18 cellular contexts compared by ENCODE assay signal in genomic region chr21:28342229-28342810, GRCh38.
DNase-seq lines count a peak whose midpoint lies in the region; TF ChIP-seq lines count a peak whose summit lies in the region.
"Had no signal": no experiment of that assay in that cellular context is flagged by ENCODE, and none has a peak within 500 bp of the region (broad histone marks: within the 10 kb centered on the region; RNA-seq: fewer than 3 reads in every experiment).

No MANE protein-coding gene starts in this region.

- H3K9me2 ChIP-seq in neural cell (ENCODE audit: insufficient read depth, low read length): no peaks in the 10 kb centered on the region

- no peak overlapping the region for H3K27ac Mint-ChIP-seq in immature natural killer cell

- no peaks in the 10 kb centered on the region for H3K27me3 Mint-ChIP-seq in immature natural killer cell (ENCODE audit: low read depth in 3 of 3)

- H2AFZ ChIP-seq in neural cell (ENCODE audit: low read depth, low read length): no peak overlapping the region

- no peaks in the 10 kb centered on the region for H3K36me3 ChIP-seq in neural cell (ENCODE audit: insufficient read depth, low read length)
- H3K36me3 ChIP-seq: HAP-1 had no signal

- no peaks in the 10 kb centered on the region for H3K27me3 ChIP-seq in neural cell (ENCODE audit: insufficient read depth, low read depth, low read length)

- TF ChIP-seq CTCF in AG10803 (conservative IDR thresholded peaks at IDR 0.05; ENCODE audit: low read length) (no peak), neural cell (IDR thresholded peaks at IDR 0.05; ENCODE audit: poor library complexity, severe bottlenecking) (no peak)

- H3K4me3 Mint-ChIP-seq in immature natural killer cell: no peak overlapping the region

- H3K9me3 ChIP-seq in neural cell (ENCODE audit: low read length): no peaks in the 10 kb centered on the region
- H3K9me3 ChIP-seq: HAP-1 had no signal

- H3K9ac ChIP-seq in neural cell (ENCODE audit: low read length): no peak overlapping the region

- H3K79me2 ChIP-seq in neural cell (replicated peaks; ENCODE audit: insufficient read depth, low read length): no peaks in the 10 kb centered on the region

- peaks cover 0 to 5% (median 0%) of the 10 kb centered on the region in 3 donors for H3K36me3 Mint-ChIP-seq in immature natural killer cell

- H4K20me1 ChIP-seq in neural cell (ENCODE audit: insufficient read depth): no peaks in the 10 kb centered on the region

- TF ChIP-seq RAD21 in neural cell (conservative IDR thresholded peaks at IDR 0.05): no peak

- peak; percentile 67 for TF ChIP-seq EP300 in neural cell (conservative IDR thresholded peaks at IDR 0.05; ENCODE audit: poor library complexity, severe bottlenecking)

- peaks cover 0 to 6% (median 0%) of the 10 kb centered on the region in 6 donors for H3K9me3 Mint-ChIP-seq in immature natural killer cell

- H3K27ac ChIP-seq in neural cell (ENCODE audit: low read length): no peak overlapping the region
- H3K27ac ChIP-seq: C4-2B had no signal

- H3K4me1 Mint-ChIP-seq in immature natural killer cell: no peaks in the 10 kb centered on the region

- H3K4me2 ChIP-seq in neural cell (ENCODE audit: low read length): no peak overlapping the region

- no peak overlapping the region for H3K4me3 ChIP-seq in AG10803 (ENCODE audit: low read length)
- no peak overlapping the region for H3K4me3 ChIP-seq in neural cell (ENCODE audit: low read length)
- H3K4me3 ChIP-seq: HAP-1 had no signal

- DNase-seq in AG10803 (ENCODE audit: low read depth) (peak; percentile 69), OCI-M1 (lab: John Stamatoyannopoulos, UW) (peak; percentile 14), fibroblast of peridontal ligament (ENCODE audit: extremely low read depth) (peak; percentile 25), immature natural killer cell (no peak), NCI-H1048 (lab: John Stamatoyannopoulos, UW) (no peak), NOMO-1 (lab: John Stamatoyannopoulos, UW; ENCODE audit: unreplicated experiment in 2 of 2) (no peak)
- no peak for DNase-seq in stimulated activated CD4-positive, alpha-beta T cell treated with anti-CD3 and anti-CD28 coated beads, Interleukin-2, amount 100 ng/mL, for 24 hours
- DNase-seq: DMS153; NCI-H1092 treated with DMSO at 0.1 percent for 48 hours; NCI-H1694; NCI-H2107; NCI-H345; NCI-H526 treated with DMSO at 0.1 percent for 48 hours; NK-92 treated with Interleukin-12 subunit alpha and Interleukin-12 subunit beta, amount 100 ng/mL, for 24 hours; PC-3 had no signal

- H3F3A ChIP-seq in neural cell (ENCODE audit: insufficient read depth, low read length, poor library complexity, severe bottlenecking): no peaks in the 10 kb centered on the region

TF ChIP-seq in neural cell, 6 proteins besides CTCF, POLR2A, EP300 and RAD21:
- peak; percentile 47 for TF ChIP-seq POLR2AphosphoS5 (IDR thresholded peaks at IDR 0.05)
- no peak for TF ChIP-seq TAF1 (IDR thresholded peaks at IDR 0.05; ENCODE audit: low read depth)
- no peak for TF ChIP-seq EZH2 (IDR thresholded peaks at IDR 0.05; ENCODE audit: borderline replicate concordance, insufficient read depth, low read length, poor library complexity, severe bottlenecking)

Comparison
In these comparisons a context has a peak if more than half of its experiments do, and no peak if none do; other contexts are left out.
1. DNase-seq: peak in AG10803 (single experiment), OCI-M1 (single experiment) and fibroblast of peridontal ligament (single experiment); none in immature natural killer cell (0 of 3), stimulated activated CD4-positive, alpha-beta T cell treated with anti-CD3 and anti-CD28 coated beads, Interleukin-2, amount 100 ng/mL, for 24 hours (0 of 2), NCI-H1048 (single experiment) and NOMO-1 (0 of 2).